ENCODE assay signal across 14 cellular contexts in the genomic region with DNA sequence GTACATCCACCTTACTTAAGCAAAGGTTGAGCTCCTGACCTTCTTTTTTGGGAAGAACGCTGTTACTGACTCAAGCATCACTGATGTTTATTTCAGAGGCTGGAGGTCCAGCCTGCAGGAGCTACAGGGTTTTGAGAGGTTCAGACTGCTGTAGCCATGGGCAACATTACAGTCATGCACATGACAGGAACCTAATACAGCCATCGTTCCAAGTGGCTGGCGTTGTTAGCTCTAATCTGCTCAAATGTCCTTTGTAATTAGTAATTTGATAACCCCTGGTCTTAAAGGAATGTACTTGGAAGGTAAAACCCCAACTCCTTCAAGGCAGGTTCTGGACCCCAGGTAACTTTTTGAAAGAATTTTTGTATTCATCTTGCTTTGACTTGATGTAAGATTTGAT.
DNase-seq lines count a peak whose midpoint lies in the region; TF ChIP-seq lines count a peak whose summit lies in the region.
"Had no signal": no experiment of that assay in that cellular context is flagged by ENCODE, and none has a peak within 500 bp of the region (broad histone marks: within the 10 kb centered on the region; RNA-seq: fewer than 3 reads in every experiment).

No MANE protein-coding gene starts in this region.

- H3K9me3 ChIP-seq in WERI-Rb-1 (ENCODE audit: severe bottlenecking), result no peaks in the 10 kb centered on the region
- H3K9me3 ChIP-seq: BLaER1 treated with 17β-estradiol and CSF1 and Interleukin-3, amounts not matched to agents 10 nM and 100 nM; HAP-1 had no signal

- H3K27me3 ChIP-seq in WERI-Rb-1 (ENCODE audit: insufficient read depth, low read depth, severe bottlenecking), result no peaks in the 10 kb centered on the region
- H3K27me3 ChIP-seq: BLaER1 treated with 17β-estradiol and CSF1 and Interleukin-3, amounts not matched to agents 10 nM and 100 nM had no signal

- H3K36me3 ChIP-seq in WERI-Rb-1, result no peaks in the 10 kb centered on the region
- H3K36me3 ChIP-seq: BLaER1 treated with 17β-estradiol and CSF1 and Interleukin-3, amounts not matched to agents 10 nM and 100 nM; HAP-1 had no signal

- DNase-seq in NCI-H2029 (lab: John Stamatoyannopoulos, UW) (peak; percentile 1), NCI-H2029 treated with DMSO at 0.1 percent for 48 hours (lab: John Stamatoyannopoulos, UW) (no peak), NCI-H82 (lab: John Stamatoyannopoulos, UW) (peak; percentile 63), NCI-H82 treated with DMSO at 0.1 percent for 48 hours (lab: John Stamatoyannopoulos, UW; ENCODE audit: unreplicated experiment) (no peak), WERI-Rb-1 (peak; percentile 15), T-helper 2 cell (no peak), GOT3 (lab: John Stamatoyannopoulos, UW) (no peak)
- DNase-seq: Calu3; CD8-positive, alpha-beta T cell; DMS53; GDM1; GM23248 had no signal

- no peak for TF ChIP-seq CTCF in WERI-Rb-1 (IDR thresholded peaks at IDR 0.05; ENCODE audit: low read depth, low read length)

- H3K27ac ChIP-seq in WERI-Rb-1, result no peak overlapping the region
- H3K27ac ChIP-seq: BLaER1 treated with 17β-estradiol and CSF1 and Interleukin-3, amounts not matched to agents 10 nM and 100 nM; GM23248 had no signal

- H3K4me3 ChIP-seq in WERI-Rb-1 (ENCODE audit: low read depth, low read length), result no peak overlapping the region
- H3K4me3 ChIP-seq: BLaER1 treated with 17β-estradiol and CSF1 and Interleukin-3, amounts not matched to agents 10 nM and 100 nM; GM23248; HAP-1 had no signal

Comparison
In these comparisons a context has a peak if more than half of its experiments do, and no peak if none do; other contexts are left out.
1. DNase-seq: peak in NCI-H2029 (single experiment), NCI-H82 (single experiment) and WERI-Rb-1 (single experiment); none in NCI-H2029 treated with DMSO at 0.1 percent for 48 hours (single experiment), NCI-H82 treated with DMSO at 0.1 percent for 48 hours (single experiment), T-helper 2 cell (0 of 5) and GOT3 (single experiment).